ENCODE assay signal across 11 cellular contexts in the genomic region with DNA sequence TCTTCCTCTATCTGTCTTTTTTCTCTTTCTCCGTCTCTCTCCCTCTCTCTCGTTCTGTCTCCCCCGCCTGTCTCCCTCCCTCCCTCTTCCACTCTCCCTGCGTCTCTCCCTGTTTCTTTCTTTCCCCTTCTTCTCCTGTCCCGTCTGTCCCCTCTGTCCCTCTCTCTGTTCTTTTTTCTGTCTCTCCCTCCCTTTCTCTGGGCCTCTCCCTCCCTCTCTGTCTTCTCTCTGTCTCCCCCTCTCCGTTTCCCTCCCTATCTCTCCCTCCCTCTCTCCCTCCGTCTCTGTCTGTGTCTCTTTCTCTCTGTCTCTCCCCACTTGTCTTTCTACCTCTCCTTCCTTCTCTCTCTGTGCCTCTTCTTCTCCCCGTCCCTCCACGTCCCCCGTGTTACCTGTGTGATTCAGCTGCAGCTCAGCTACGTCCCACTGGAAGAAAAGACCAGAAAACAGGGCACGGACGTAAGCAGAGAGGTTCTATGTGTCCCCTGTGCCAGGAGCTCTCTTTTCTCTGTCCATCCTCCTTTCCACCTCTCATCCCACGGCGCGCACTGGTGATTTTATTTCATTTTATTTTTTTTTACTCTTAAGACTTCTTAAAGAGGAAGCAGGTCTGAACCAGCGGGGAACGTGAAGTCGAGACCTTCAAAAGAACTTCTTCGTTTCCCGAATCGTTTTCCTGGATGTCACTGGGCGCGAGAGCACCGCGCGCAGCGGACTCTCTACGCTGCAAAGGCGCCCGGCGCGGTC. TPM values are rescaled to one million over a fixed set of nuclear protein-coding genes. Genes with fewer than 3 reads are reported as not detected.
DNase-seq lines count a peak whose midpoint lies in the region; ATAC-seq and TF ChIP-seq lines count a peak whose summit lies in the region.
"Had no signal": no experiment of that assay in that cellular context is flagged by ENCODE, and none has a peak within 500 bp of the region (broad histone marks: within the 10 kb centered on the region; RNA-seq: fewer than 3 reads in every experiment).

No MANE protein-coding gene starts in this region.

- no peak overlapping the region for H2BK15ac ChIP-seq in H9 (ENCODE audit: low read depth, low read length)

- H4K91ac ChIP-seq in H9 (ENCODE audit: insufficient read length, low read depth, low read length): no peak overlapping the region

- no peak for TF ChIP-seq CTCF in H9 (conservative IDR thresholded peaks at IDR 0.05)
- no peak for TF ChIP-seq CTCF in activated CD8-positive, alpha-beta T cell treated with anti-CD3 and anti-CD28 coated beads for 36 hours (IDR thresholded peaks at IDR 0.05)

- peaks cover 99% of the 10 kb centered on the region for H3K27me3 Mint-ChIP-seq in H9 (ENCODE audit: low read depth)
- H3K27me3 Mint-ChIP-seq in activated CD8-positive, alpha-beta T cell treated with anti-CD3 and anti-CD28 coated beads for 36 hours: peaks cover 47% of the 10 kb centered on the region

- POLR2A ChIA-PET in activated CD8-positive, alpha-beta T cell treated with anti-CD3 and anti-CD28 coated beads for 36 hours (lab: Charles Lee): interaction anchor here (0.7 to 1.7 kb wide), 2 partner anchors 12 to 14 kb away, joined by 3 to 5 read pairs; no protein-coding TSS in a partner anchor

- H2AK5ac ChIP-seq in H9 (ENCODE audit: insufficient read length, low read length): no peak overlapping the region

- no peak overlapping the region for H3K56ac ChIP-seq in H9 (ENCODE audit: insufficient read length, low read depth, low read length)

- peaks cover 5 to 16% (median 11%) of the 10 kb centered on the region in 11 experiments; a peak in 16 of 22 replicates for H3K36me3 ChIP-seq in BLaER1 treated with 17β-estradiol and CSF1 and Interleukin-3, amounts not matched to agents 10 nM and 100 nM
- H3K36me3 ChIP-seq in iPS-15b (ENCODE audit: control insufficient read depth, insufficient read depth, low read length): no peaks in the 10 kb centered on the region

- peak overlapping the region; percentile 59 to 87 (median 75) for H3K27ac ChIP-seq in BLaER1 treated with 17β-estradiol and CSF1 and Interleukin-3, amounts not matched to agents 10 nM and 100 nM
- H3K27ac ChIP-seq in H9 (ENCODE audit: insufficient read length, low read depth, low read length): no peak overlapping the region
- H3K27ac ChIP-seq: foreskin keratinocyte had no signal

- H4K20me1 ChIP-seq in BLaER1 treated with 17β-estradiol and CSF1 and Interleukin-3, amounts not matched to agents 10 nM and 100 nM: peaks cover 0 to 30% (median 0%) of the 10 kb centered on the region in 11 experiments; a peak in 9 of 22 replicates
- H4K20me1 ChIP-seq in H9 (ENCODE audit: control insufficient read depth, insufficient read depth, insufficient read length): peaks cover 2% of the 10 kb centered on the region

- H3K23ac ChIP-seq in H9 (ENCODE audit: insufficient read length, low read depth, low read length): no peak overlapping the region

- peaks cover 63 to 98% (median 87%) of the 10 kb centered on the region in 10 experiments for H3K4me1 ChIP-seq in BLaER1 treated with 17β-estradiol and CSF1 and Interleukin-3, amounts not matched to agents 10 nM and 100 nM
- H3K4me1 ChIP-seq in H9 (ENCODE audit: insufficient read depth, low read length) (no peaks in the 10 kb centered on the region; the same call in 1 of the 2 replicates), iPS-15b (ENCODE audit: control insufficient read depth, insufficient read depth, low read length) (peaks cover 7% of the 10 kb centered on the region)
- H3K4me1 ChIP-seq: foreskin keratinocyte had no signal

- CTCF ChIA-PET in activated CD8-positive, alpha-beta T cell treated with anti-CD3 and anti-CD28 coated beads for 36 hours (lab: Charles Lee): interaction anchor here (0.6 to 1.1 kb wide), 2 partner anchors 38 to 72 kb away, joined by 3 read pairs; no protein-coding TSS in a partner anchor

- no peak overlapping the region for H3K4ac ChIP-seq in H9 (ENCODE audit: low read depth, low read length)

- H3K27me3 ChIP-seq in BLaER1 treated with 17β-estradiol and CSF1 and Interleukin-3, amounts not matched to agents 10 nM and 100 nM: peaks cover 54 to 68% (median 65%) of the 10 kb centered on the region in 11 experiments
- H3K27me3 ChIP-seq in H9 (ENCODE audit: insufficient read depth, low read length) (peaks cover 35% of the 10 kb centered on the region; the same call in 1 of the 2 replicates), iPS-15b (ENCODE audit: control insufficient read depth, insufficient read depth, low read length) (peaks cover 80% of the 10 kb centered on the region)

- no peak overlapping the region for H3K14ac ChIP-seq in H9 (ENCODE audit: insufficient read depth, low read length)

- no peaks in the 10 kb centered on the region for H3K79me2 ChIP-seq in H9 (ENCODE audit: insufficient read depth, low read length)

- peaks cover 35 to 41% of the 10 kb centered on the region in 2 experiments for H3K4me1 Mint-ChIP-seq in H9
- H3K4me1 Mint-ChIP-seq in activated CD8-positive, alpha-beta T cell treated with anti-CD3 and anti-CD28 coated beads for 36 hours (ENCODE audit: low read depth): peaks cover 61% of the 10 kb centered on the region

- peaks cover 0 to 6% of the 10 kb centered on the region in 2 experiments; a peak in 3 of 5 replicates for H3K9me3 Mint-ChIP-seq in H9
- no peaks in the 10 kb centered on the region for H3K9me3 Mint-ChIP-seq in activated CD8-positive, alpha-beta T cell treated with anti-CD3 and anti-CD28 coated beads for 36 hours

- no peaks in the 10 kb centered on the region for H3K36me3 Mint-ChIP-seq in H9 (ENCODE audit: insufficient read depth in 1 of 3, low read depth in 3 of 3)
- H3K36me3 Mint-ChIP-seq in activated CD8-positive, alpha-beta T cell treated with anti-CD3 and anti-CD28 coated beads for 36 hours (ENCODE audit: low read depth): peaks cover 15% of the 10 kb centered on the region

- no peak for ATAC-seq in activated CD8-positive, alpha-beta T cell treated with anti-CD3 and anti-CD28 coated beads for 36 hours

- no peak overlapping the region for H4K5ac ChIP-seq in H9 (ENCODE audit: insufficient read length, low read depth, low read length)

- no peaks in the 10 kb centered on the region for H3K9me3 ChIP-seq in BLaER1 treated with 17β-estradiol and CSF1 and Interleukin-3, amounts not matched to agents 10 nM and 100 nM (replicated peaks in 1 of 11)
- no peaks in the 10 kb centered on the region for H3K9me3 ChIP-seq in H9 (ENCODE audit: control insufficient read depth, low read depth, low read length)
- no peaks in the 10 kb centered on the region for H3K9me3 ChIP-seq in iPS-15b (ENCODE audit: control insufficient read depth, insufficient read depth, low read length)

- DNase-seq in H9 (no peak), AG08396 (ENCODE audit: low spot score) (no peak), retina (no peak), putamen (ENCODE audit: low spot score) (no peak), head of caudate nucleus (no peak)
- no peak for DNase-seq in activated CD8-positive, alpha-beta T cell treated with anti-CD3 and anti-CD28 coated beads for 36 hours
- DNase-seq: NCI-H1417 treated with DMSO at 0.1 percent for 48 hours had no signal

- peak overlapping the region; percentile 76 to 87 (median 82) for H3K9ac ChIP-seq in BLaER1 treated with 17β-estradiol and CSF1 and Interleukin-3, amounts not matched to agents 10 nM and 100 nM
- H3K9ac ChIP-seq in H9 (ENCODE audit: extremely low read depth, insufficient read length, low read length) (no peak overlapping the region), iPS-15b (ENCODE audit: low read depth, low read length) (no peak overlapping the region)

- no CpG with 5 or more reads among the region's 33 CpGs for WGBS in H9 (ENCODE audit: extremely low coverage, insufficient read length, low lambda C conversion rate)

- intact Hi-C loops in activated CD8-positive, alpha-beta T cell treated with anti-CD3 and anti-CD28 coated beads for 36 hours (cut with micrococcal nuclease): loop anchor here (10.0 kb wide), 1 partner anchor 65 kb away; no protein-coding TSS in a partner anchor
- intact Hi-C loops in head of caudate nucleus (cut with DNase I): no loop called here

- no peak overlapping the region for H2BK120ac ChIP-seq in H9 (ENCODE audit: low read depth, low read length, poor library complexity, severe bottlenecking)

- peaks cover 31% of the 10 kb centered on the region for H3K23me2 ChIP-seq in H9 (ENCODE audit: insufficient read length, low read depth, low read length, poor library complexity, severe bottlenecking)

- H3K18ac ChIP-seq in H9 (ENCODE audit: insufficient read length, low read depth, low read length): no peak overlapping the region

- H2BK12ac ChIP-seq in H9 (ENCODE audit: insufficient read length, low read depth, low read length): no peak overlapping the region

- H4K8ac ChIP-seq in H9 (replicated peaks; ENCODE audit: insufficient read length, low read depth, low read length): no peak overlapping the region

- H3T11ph ChIP-seq in H9 (ENCODE audit: low read length): no peak overlapping the region

- no peak overlapping the region for H2BK5ac ChIP-seq in H9 (ENCODE audit: insufficient read length, low read length)

- no peak overlapping the region for H3K27ac Mint-ChIP-seq in H9
- H3K27ac Mint-ChIP-seq in activated CD8-positive, alpha-beta T cell treated with anti-CD3 and anti-CD28 coated beads for 36 hours: peak overlapping the region; percentile 12

- peak overlapping the region; percentile 55 to 81 for H3K4me3 Mint-ChIP-seq in H9
- peak overlapping the region; percentile 79 for H3K4me3 Mint-ChIP-seq in activated CD8-positive, alpha-beta T cell treated with anti-CD3 and anti-CD28 coated beads for 36 hours

- peak overlapping the region; percentile 67 to 79 (median 70) for H3K4me3 ChIP-seq in BLaER1 treated with 17β-estradiol and CSF1 and Interleukin-3, amounts not matched to agents 10 nM and 100 nM
- H3K4me3 ChIP-seq in iPS-15b (ENCODE audit: low read depth, low read length): peak overlapping the region; percentile 70

- H3K79me1 ChIP-seq in H9 (ENCODE audit: insufficient read depth, low read depth, low read length, poor library complexity, severe bottlenecking): no peaks in the 10 kb centered on the region

- H2AFZ ChIP-seq in H9 (ENCODE audit: low read length): no peak overlapping the region

- no peak overlapping the region for H2BK20ac ChIP-seq in H9 (ENCODE audit: low read depth, low read length, poor library complexity, severe bottlenecking)

- H3K4me2 ChIP-seq in BLaER1 treated with 17β-estradiol and CSF1 and Interleukin-3, amounts not matched to agents 10 nM and 100 nM: peak overlapping the region; percentile 70 to 97 (median 94)
- H3K4me2 ChIP-seq in H9 (ENCODE audit: insufficient read depth, insufficient read length, low read length): peak overlapping the region; percentile 97

RNA-seq across cellular contexts. Expression of a gene that starts 1.1 kb away (rescaled TPM):
- total RNA-seq in H9 (2021): 1.2 and 1.3 TPM in 2 replicates
- 10 to 100 TPM; 24.6 to 26.2 TPM for total RNA-seq in activated CD8-positive, alpha-beta T cell treated with anti-CD3 and anti-CD28 coated beads for 36 hours
- total RNA-seq: SK-MEL-5 had no signal

RNA-seq across cellular contexts. Expression of a gene that starts 59.1 kb away (rescaled TPM):
- total RNA-seq in H9 (2021): 1.9 and 2.1 TPM in 2 replicates
- total RNA-seq in activated CD8-positive, alpha-beta T cell treated with anti-CD3 and anti-CD28 coated beads for 36 hours: 1 to 10 TPM; 3.0 to 3.1 TPM

Comparison
In these comparisons a context has a peak if more than half of its experiments do, and no peak if none do; other contexts are left out.
1. H3K9ac ChIP-seq: peak in BLaER1 treated with 17β-estradiol and CSF1 and Interleukin-3, amounts not matched to agents 10 nM and 100 nM (11 of 11); none in H9 (single experiment) and iPS-15b (single experiment).
2. RNA of a gene that starts 1.1 kb away (total RNA-seq): 24.6 to 26.2 TPM in activated CD8-positive, alpha-beta T cell treated with anti-CD3 and anti-CD28 coated beads for 36 hours; 1.2 to 1.3 TPM in H9; every median in the first group is over 10 times any median in the second.